8 cellular contexts compared by ENCODE assay signal in genomic region chr19:39498262-39499081, GRCh38. TPM values are rescaled to one million over a fixed set of nuclear protein-coding genes. Genes with fewer than 3 reads are reported as not detected.
A peak's percentile ranks its signal among the peaks of the same experiment; 100 is the strongest.
DNase-seq lines count a peak whose midpoint lies in the region; ATAC-seq lines count a peak whose summit lies in the region.

A gene with protein sequence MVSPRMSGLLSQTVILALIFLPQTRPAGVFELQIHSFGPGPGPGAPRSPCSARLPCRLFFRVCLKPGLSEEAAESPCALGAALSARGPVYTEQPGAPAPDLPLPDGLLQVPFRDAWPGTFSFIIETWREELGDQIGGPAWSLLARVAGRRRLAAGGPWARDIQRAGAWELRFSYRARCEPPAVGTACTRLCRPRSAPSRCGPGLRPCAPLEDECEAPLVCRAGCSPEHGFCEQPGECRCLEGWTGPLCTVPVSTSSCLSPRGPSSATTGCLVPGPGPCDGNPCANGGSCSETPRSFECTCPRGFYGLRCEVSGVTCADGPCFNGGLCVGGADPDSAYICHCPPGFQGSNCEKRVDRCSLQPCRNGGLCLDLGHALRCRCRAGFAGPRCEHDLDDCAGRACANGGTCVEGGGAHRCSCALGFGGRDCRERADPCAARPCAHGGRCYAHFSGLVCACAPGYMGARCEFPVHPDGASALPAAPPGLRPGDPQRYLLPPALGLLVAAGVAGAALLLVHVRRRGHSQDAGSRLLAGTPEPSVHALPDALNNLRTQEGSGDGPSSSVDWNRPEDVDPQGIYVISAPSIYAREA (plus strand): TSS chr19:39498947. CDS start chr19:39498975, 28 bp downstream.

- H3K36me3 Mint-ChIP-seq in activated naive CD8-positive, alpha-beta T cell treated with anti-CD3 and anti-CD28 coated beads, Interleukin-2, amount 50 U/mL, for 24 hours (ENCODE audit: low read depth), result no peaks in the 10 kb centered on the region
- H3K36me3 Mint-ChIP-seq in naive thymus-derived CD8-positive, alpha-beta T cell, result peaks cover 0 to 4% (median 0%) of the 10 kb centered on the region in 3 donors

- ATAC-seq in activated naive CD8-positive, alpha-beta T cell treated with anti-CD3 and anti-CD28 coated beads, Interleukin-2, amount 50 U/mL, for 24 hours, result no peak
- ATAC-seq in naive thymus-derived CD8-positive, alpha-beta T cell, result peak; percentile 50 to 59
- no peak for ATAC-seq in HG02970 (IDR thresholded peaks at IDR 0.05; ENCODE audit: low FRiP score, unreplicated experiment)

- peak within 1 kb of the TSS; percentile 8 for H3K27ac Mint-ChIP-seq in activated naive CD8-positive, alpha-beta T cell treated with anti-CD3 and anti-CD28 coated beads, Interleukin-2, amount 50 U/mL, for 24 hours
- peak within 1 kb of the TSS in 5 of 10 donors; percentile 1 to 46 (median 29) for H3K27ac Mint-ChIP-seq in naive thymus-derived CD8-positive, alpha-beta T cell

- peak within 1 kb of the TSS; percentile 63 for H3K4me3 Mint-ChIP-seq in activated naive CD8-positive, alpha-beta T cell treated with anti-CD3 and anti-CD28 coated beads, Interleukin-2, amount 50 U/mL, for 24 hours
- H3K4me3 Mint-ChIP-seq in naive thymus-derived CD8-positive, alpha-beta T cell, result peak within 1 kb of the TSS; percentile 57 to 89 (median 76)

- POLR2A ChIA-PET in naive thymus-derived CD8-positive, alpha-beta T cell (lab: Charles Lee), result interaction anchor here (0.6 to 1.7 kb wide), 5 partner anchors 20 to 910 kb away, joined by 3 to 10 read pairs (median 3); partner anchors contain the start of genes EID2B and RPS16

- H3K9me3 Mint-ChIP-seq in activated naive CD8-positive, alpha-beta T cell treated with anti-CD3 and anti-CD28 coated beads, Interleukin-2, amount 50 U/mL, for 24 hours, result no peaks in the 10 kb centered on the region
- H3K9me3 Mint-ChIP-seq in naive thymus-derived CD8-positive, alpha-beta T cell, result peaks cover 0 to 4% (median 0%) of the 10 kb centered on the region in 9 donors

- H3K4me1 Mint-ChIP-seq in activated naive CD8-positive, alpha-beta T cell treated with anti-CD3 and anti-CD28 coated beads, Interleukin-2, amount 50 U/mL, for 24 hours, result peaks cover 19% of the 10 kb centered on the region
- H3K4me1 Mint-ChIP-seq in naive thymus-derived CD8-positive, alpha-beta T cell, result peaks cover 19 to 34% (median 25%) of the 10 kb centered on the region in 4 donors

- DNase-seq in NCI-H1436 (lab: John Stamatoyannopoulos, UW) (peak; percentile 82), NCI-H1436 treated with DMSO at 0.1 percent for 48 hours (lab: John Stamatoyannopoulos, UW) (no peak), NCI-H345 (lab: John Stamatoyannopoulos, UW) (peak; percentile 93), NCI-H446 (lab: John Stamatoyannopoulos, UW) (no peak)
- no peak for DNase-seq in activated naive CD8-positive, alpha-beta T cell treated with anti-CD3 and anti-CD28 coated beads, Interleukin-2, amount 50 U/mL, for 24 hours
- DNase-seq in naive thymus-derived CD8-positive, alpha-beta T cell, result peak in 1 of 10 donors; percentile 25
- DNase-seq in effector CD8-positive, alpha-beta T cell (lab: John Stamatoyannopoulos, UW), result no peak

- peaks cover 44% of the 10 kb centered on the region for H3K27me3 Mint-ChIP-seq in activated naive CD8-positive, alpha-beta T cell treated with anti-CD3 and anti-CD28 coated beads, Interleukin-2, amount 50 U/mL, for 24 hours
- peaks cover 19 to 58% (median 32%) of the 10 kb centered on the region in 5 donors for H3K27me3 Mint-ChIP-seq in naive thymus-derived CD8-positive, alpha-beta T cell

RNA-seq across cellular contexts. Expression of the gene that starts here (rescaled TPM):
- under 1 TPM; 0.22 to 0.36 TPM for total RNA-seq in naive thymus-derived CD8-positive, alpha-beta T cell
- polyA plus RNA-seq in naive thymus-derived CD8-positive, alpha-beta T cell, result 1 to 10 TPM; 1.1 to 1.9 (median 1.8) TPM

Comparison
In these comparisons a context has a peak if more than half of its experiments do, and no peak if none do; other contexts are left out.
1. DNase-seq: peak in NCI-H1436 (single experiment) and NCI-H345 (single experiment); none in NCI-H1436 treated with DMSO at 0.1 percent for 48 hours (single experiment), activated naive CD8-positive, alpha-beta T cell treated with anti-CD3 and anti-CD28 coated beads, Interleukin-2, amount 50 U/mL, for 24 hours (single experiment), effector CD8-positive, alpha-beta T cell (single experiment) and NCI-H446 (0 of 2).
2. ATAC-seq: peak in naive thymus-derived CD8-positive, alpha-beta T cell (2 of 2); none in activated naive CD8-positive, alpha-beta T cell treated with anti-CD3 and anti-CD28 coated beads, Interleukin-2, amount 50 U/mL, for 24 hours (single experiment) and HG02970 (single experiment).